ENCODE assay signal across 1 cellular context in the genomic region with DNA sequence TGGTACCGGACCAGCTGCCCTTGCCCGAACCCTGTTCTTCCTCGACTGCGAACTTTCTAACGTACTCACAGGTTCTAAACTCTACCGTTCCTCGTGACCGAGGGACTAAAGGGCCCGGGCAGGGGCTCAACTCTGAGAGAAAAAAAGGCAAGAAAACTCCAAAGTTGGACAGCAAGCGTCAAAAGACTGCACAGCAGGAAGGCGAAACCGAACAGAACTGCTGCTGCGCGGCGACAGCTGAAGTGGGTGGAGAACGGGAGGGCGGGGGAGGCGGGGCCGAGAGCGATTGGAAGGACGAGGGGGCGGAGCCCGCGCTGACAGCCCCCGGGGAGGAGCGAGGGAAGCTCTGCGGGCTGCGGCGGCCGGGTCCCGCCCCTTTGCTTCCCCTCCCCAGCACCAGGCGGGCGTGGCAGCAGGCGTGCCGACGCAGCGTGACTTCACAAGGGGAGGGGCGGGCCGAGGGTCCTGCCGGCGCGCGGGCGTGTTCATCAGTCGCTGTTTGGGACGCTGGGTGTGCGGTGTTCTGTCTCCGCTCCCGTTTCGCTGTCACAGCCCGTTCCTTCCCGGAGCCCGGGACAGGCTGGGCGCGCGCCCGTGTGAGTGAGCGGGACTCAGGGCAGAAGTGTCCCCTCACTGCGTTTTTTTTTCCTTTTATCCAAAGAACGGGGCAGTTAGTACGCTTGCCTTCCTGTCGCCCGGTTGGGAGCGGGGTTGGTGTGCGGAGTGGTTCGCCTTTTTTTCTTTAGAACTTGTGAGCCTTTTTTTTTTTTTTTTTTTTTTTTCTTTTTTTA.
TF ChIP-seq lines count a peak whose summit lies in the region.

A gene with protein sequence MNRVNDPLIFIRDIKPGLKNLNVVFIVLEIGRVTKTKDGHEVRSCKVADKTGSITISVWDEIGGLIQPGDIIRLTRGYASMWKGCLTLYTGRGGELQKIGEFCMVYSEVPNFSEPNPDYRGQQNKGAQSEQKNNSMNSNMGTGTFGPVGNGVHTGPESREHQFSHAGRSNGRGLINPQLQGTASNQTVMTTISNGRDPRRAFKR (plus strand): TSS at position 491 of the 791 bp plus-strand sequence. CDS start 479 bp downstream, outside the sequence.

TF ChIP-seq in SK-N-SH, 30 proteins besides CTCF, POLR2A, EP300 and RAD21 (continued from another document):
- TF ChIP-seq SIN3A (IDR thresholded peaks at IDR 0.05; ENCODE audit: borderline replicate concordance, low read depth, low read length) (peak; percentile 82), NFIC (IDR thresholded peaks at IDR 0.05; ENCODE audit: borderline replicate concordance) (no peak; the same call in 1 of the 2 replicates), POLR2AphosphoS5 (IDR thresholded peaks at IDR 0.05; ENCODE audit: low read depth, low read length) (peak; percentile 100)
- TF ChIP-seq, protein P1, sequence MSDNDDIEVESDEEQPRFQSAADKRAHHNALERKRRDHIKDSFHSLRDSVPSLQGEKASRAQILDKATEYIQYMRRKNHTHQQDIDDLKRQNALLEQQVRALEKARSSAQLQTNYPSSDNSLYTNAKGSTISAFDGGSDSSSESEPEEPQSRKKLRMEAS (IDR thresholded peaks at IDR 0.05; ENCODE audit: low read depth), result peak; percentile 63; the same call in 1 of the 2 replicates
- TF ChIP-seq, protein P2, sequence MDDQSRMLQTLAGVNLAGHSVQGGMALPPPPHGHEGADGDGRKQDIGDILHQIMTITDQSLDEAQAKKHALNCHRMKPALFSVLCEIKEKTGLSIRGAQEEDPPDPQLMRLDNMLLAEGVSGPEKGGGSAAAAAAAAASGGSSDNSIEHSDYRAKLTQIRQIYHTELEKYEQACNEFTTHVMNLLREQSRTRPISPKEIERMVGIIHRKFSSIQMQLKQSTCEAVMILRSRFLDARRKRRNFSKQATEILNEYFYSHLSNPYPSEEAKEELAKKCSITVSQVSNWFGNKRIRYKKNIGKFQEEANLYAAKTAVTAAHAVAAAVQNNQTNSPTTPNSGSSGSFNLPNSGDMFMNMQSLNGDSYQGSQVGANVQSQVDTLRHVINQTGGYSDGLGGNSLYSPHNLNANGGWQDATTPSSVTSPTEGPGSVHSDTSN (IDR thresholded peaks at IDR 0.05), result 0 out of 2 replicates have a peak, but pooled peaks have one; percentile 10
